9 cellular contexts compared by ENCODE assay signal in genomic region chrX:110992611-110993010, GRCh38.
DNase-seq lines count a peak whose midpoint lies in the region; ATAC-seq and TF ChIP-seq lines count a peak whose summit lies in the region.
"Had no signal": no experiment of that assay in that cellular context is flagged by ENCODE, and none has a peak within 500 bp of the region (broad histone marks: within the 10 kb centered on the region; RNA-seq: fewer than 3 reads in every experiment).

No MANE protein-coding gene starts in this region.

- in situ Hi-C loops in brain microvascular endothelial cell (cut with HindIII; ENCODE audit: low pct_ligation_motif_present, low sequenced_read_pairs): no loop called here

- H3K4me3 ChIP-seq in brain microvascular endothelial cell (ENCODE audit: low read depth, low read length) (no peak overlapping the region), coronary artery (no peak overlapping the region)
- H3K4me3 ChIP-seq: ovary had no signal

- no peaks in the 10 kb centered on the region for H3K36me3 ChIP-seq in brain microvascular endothelial cell (replicated peaks)
- H3K36me3 ChIP-seq: ovary had no signal

- CTCF ChIA-PET in Calu3 (lab: Charles Lee): no interaction called here

- peaks cover 37% of the 10 kb centered on the region for H3K27me3 Mint-ChIP-seq in Calu3 (ENCODE audit: unreplicated experiment)
- peaks cover 7% of the 10 kb centered on the region for H3K27me3 Mint-ChIP-seq in activated T-helper 1 cell treated with anti-CD3 and anti-CD28 coated beads, Interleukin-12 subunit alpha, Interleukin-12 subunit beta, Interleukin-2, Interleukin-4 antibody, amounts not matched to agents 30 ng/mL and 10 ng/mL and 1 ng/mL, durations not matched to agents 14 hours and 24 hours and 36 hours (ENCODE audit: insufficient read depth)

- intact Hi-C loops in Calu3 (cut with micrococcal nuclease; ENCODE audit: unreplicated experiment): loop anchor here (1.0 to 10.0 kb wide), 3 partner anchors 108 to 452 kb away; no protein-coding TSS in a partner anchor
- intact Hi-C loops in activated T-helper 1 cell treated with anti-CD3 and anti-CD28 coated beads, Interleukin-12 subunit alpha, Interleukin-12 subunit beta, Interleukin-2, Interleukin-4 antibody, amounts not matched to agents 30 ng/mL and 10 ng/mL and 1 ng/mL, durations not matched to agents 14 hours and 24 hours and 36 hours (cut with micrococcal nuclease): loop anchor here (1.0 to 5.0 kb wide), 2 partner anchors 108 to 455 kb away; no protein-coding TSS in a partner anchor

- H3K36me3 Mint-ChIP-seq in Calu3 (ENCODE audit: insufficient read depth, unreplicated experiment): no peaks in the 10 kb centered on the region
- no peaks in the 10 kb centered on the region for H3K36me3 Mint-ChIP-seq in activated T-helper 1 cell treated with anti-CD3 and anti-CD28 coated beads, Interleukin-12 subunit alpha, Interleukin-12 subunit beta, Interleukin-2, Interleukin-4 antibody, amounts not matched to agents 30 ng/mL and 10 ng/mL and 1 ng/mL, durations not matched to agents 14 hours and 24 hours and 36 hours (ENCODE audit: low read depth)

- no TSS peak for BruUV-seq in Calu3 (replicated peaks; lab: Mats Ljungman, UMichigan)

- H3K4me3 Mint-ChIP-seq in Calu3 (ENCODE audit: low read depth, unreplicated experiment): no peak overlapping the region
- no peak overlapping the region for H3K4me3 Mint-ChIP-seq in activated T-helper 1 cell treated with anti-CD3 and anti-CD28 coated beads, Interleukin-12 subunit alpha, Interleukin-12 subunit beta, Interleukin-2, Interleukin-4 antibody, amounts not matched to agents 30 ng/mL and 10 ng/mL and 1 ng/mL, durations not matched to agents 14 hours and 24 hours and 36 hours

- no peaks in the 10 kb centered on the region for H3K27me3 ChIP-seq in brain microvascular endothelial cell (replicated peaks)
- H3K27me3 ChIP-seq: ovary had no signal

- H3K27ac ChIP-seq in brain microvascular endothelial cell (no peak overlapping the region), coronary artery (no peak overlapping the region)
- H3K27ac ChIP-seq: ovary had no signal

- TF ChIP-seq CTCF in Calu3 (IDR thresholded peaks at IDR 0.05; ENCODE audit: unreplicated experiment) (peak; percentile 22), brain microvascular endothelial cell (IDR thresholded peaks at IDR 0.05; ENCODE audit: low read depth, low read length, missing control alignments) (peak; percentile 61), coronary artery (IDR thresholded peaks at IDR 0.05) (no peak)

- DNase-seq in Calu3 (peak; percentile 28), NCI-H774 (lab: John Stamatoyannopoulos, UW) (peak; percentile 21), brain microvascular endothelial cell (peak; percentile 1), myocyte (ENCODE audit: low read depth) (peak; percentile 8), coronary artery (ENCODE audit: low spot score) (no peak), cortex of kidney (lab: John Stamatoyannopoulos, UW) (no peak)
- DNase-seq in activated T-helper 1 cell treated with anti-CD3 and anti-CD28 coated beads, Interleukin-12 subunit alpha, Interleukin-12 subunit beta, Interleukin-2, Interleukin-4 antibody, amounts not matched to agents 30 ng/mL and 10 ng/mL and 1 ng/mL, durations not matched to agents 14 hours and 24 hours and 36 hours (ENCODE audit: low spot score): no peak

- no peaks in the 10 kb centered on the region for H3K9me3 Mint-ChIP-seq in Calu3 (ENCODE audit: low read depth, unreplicated experiment)
- no peaks in the 10 kb centered on the region for H3K9me3 Mint-ChIP-seq in activated T-helper 1 cell treated with anti-CD3 and anti-CD28 coated beads, Interleukin-12 subunit alpha, Interleukin-12 subunit beta, Interleukin-2, Interleukin-4 antibody, amounts not matched to agents 30 ng/mL and 10 ng/mL and 1 ng/mL, durations not matched to agents 14 hours and 24 hours and 36 hours

- no peaks in the 10 kb centered on the region for H3K4me1 Mint-ChIP-seq in Calu3 (ENCODE audit: low read depth, unreplicated experiment)
- H3K4me1 Mint-ChIP-seq in activated T-helper 1 cell treated with anti-CD3 and anti-CD28 coated beads, Interleukin-12 subunit alpha, Interleukin-12 subunit beta, Interleukin-2, Interleukin-4 antibody, amounts not matched to agents 30 ng/mL and 10 ng/mL and 1 ng/mL, durations not matched to agents 14 hours and 24 hours and 36 hours (ENCODE audit: low read depth): no peaks in the 10 kb centered on the region

- H3K27ac Mint-ChIP-seq in Calu3 (ENCODE audit: unreplicated experiment): no peak overlapping the region
- H3K27ac Mint-ChIP-seq in activated T-helper 1 cell treated with anti-CD3 and anti-CD28 coated beads, Interleukin-12 subunit alpha, Interleukin-12 subunit beta, Interleukin-2, Interleukin-4 antibody, amounts not matched to agents 30 ng/mL and 10 ng/mL and 1 ng/mL, durations not matched to agents 14 hours and 24 hours and 36 hours: no peak overlapping the region

- peak; percentile 82 for ATAC-seq in GM19351 (IDR thresholded peaks at IDR 0.05; ENCODE audit: unreplicated experiment)

Comparison
In these comparisons a context has a peak if more than half of its experiments do, and no peak if none do; other contexts are left out.
1. DNase-seq: peak in Calu3 (single experiment), NCI-H774 (single experiment), brain microvascular endothelial cell (single experiment) and myocyte (single experiment); none in coronary artery (single experiment), activated T-helper 1 cell treated with anti-CD3 and anti-CD28 coated beads, Interleukin-12 subunit alpha, Interleukin-12 subunit beta, Interleukin-2, Interleukin-4 antibody, amounts not matched to agents 30 ng/mL and 10 ng/mL and 1 ng/mL, durations not matched to agents 14 hours and 24 hours and 36 hours (single experiment) and cortex of kidney (single experiment).